In genomic region chr10:122459586-122460273, GRCh38 we compare ENCODE assay signal across 16 cellular contexts. TPM values are rescaled to one million over a fixed set of nuclear protein-coding genes. Genes with fewer than 3 reads are reported as not detected.
DNase-seq lines count a peak whose midpoint lies in the region; TF ChIP-seq lines count a peak whose summit lies in the region.
"Had no signal": no experiment of that assay in that cellular context is flagged by ENCODE, and none has a peak within 500 bp of the region (broad histone marks: within the 10 kb centered on the region; RNA-seq: fewer than 3 reads in every experiment).

No MANE protein-coding gene starts in this region.

- CTCF ChIA-PET in MCF 10A (lab: Yijun Ruan, JAX) (interaction anchor here (0.8 kb wide), 1 partner anchor 257 kb away, joined by 4 read pairs; no protein-coding TSS in a partner anchor), mammary epithelial cell (lab: Charles Lee; ENCODE audit: low non-redundant PET) (no interaction called here)

- H3K27ac Mint-ChIP-seq in MCF 10A (ENCODE audit: low read depth, unreplicated experiment) = peak overlapping the region; percentile 22
- H3K27ac Mint-ChIP-seq: activated naive CD8-positive, alpha-beta T cell treated with anti-CD3 and anti-CD28 coated beads, Interleukin-2, amount 50 U/mL, for 24 hours had no signal

- peaks cover 34% of the 10 kb centered on the region for H3K79me2 ChIP-seq in mammary epithelial cell (ENCODE audit: insufficient read depth, low read length)

- intact Hi-C loops in MCF 10A (cut with micrococcal nuclease) = no loop called here
- intact Hi-C loops in mammary epithelial cell (cut with micrococcal nuclease) = loop anchor here (5.0 kb wide), 1 partner anchor 88 kb away; no protein-coding TSS in a partner anchor
- intact Hi-C loops in uterus (cut with DNase I; ENCODE audit: low total_unique reads) = no loop called here
- intact Hi-C loops in breast epithelium (cut with DNase I; ENCODE audit: low total_unique reads) = no loop called here

- WGBS in mammary epithelial cell (ENCODE audit: low coverage, missing lambda C conversion rate) = 66% methylated on average over 14 of the region's 14 CpGs

- no peak overlapping the region for H3K4me2 ChIP-seq in mammary epithelial cell (ENCODE audit: insufficient read depth, low read depth, low read length)

- no peaks in the 10 kb centered on the region for H3K9me3 ChIP-seq in mammary epithelial cell (replicated peaks; ENCODE audit: insufficient read depth, low read length)
- no peaks in the 10 kb centered on the region for H3K9me3 ChIP-seq in adipocyte (ENCODE audit: control insufficient read depth, low read length)
- no peaks in the 10 kb centered on the region for H3K9me3 ChIP-seq in uterus
- H3K9me3 ChIP-seq in breast epithelium = no peaks in the 10 kb centered on the region
- H3K9me3 ChIP-seq: neutrophil, upper lobe of left lung had no signal

- H2AFZ ChIP-seq in mammary epithelial cell (ENCODE audit: low read depth, low read length) = no peak overlapping the region

- H3K27ac ChIP-seq in mammary epithelial cell (ENCODE audit: insufficient read depth, low read depth, low read length) (no peak overlapping the region), uterus (peak overlapping the region; percentile 90 to 96), breast epithelium (peak overlapping the region in 1 of 2 donors; percentile 52)
- H3K27ac ChIP-seq: neutrophil, upper lobe of left lung had no signal

- H4K20me1 ChIP-seq in mammary epithelial cell (ENCODE audit: insufficient read depth, low read length) = no peaks in the 10 kb centered on the region

- BruUV-seq in MCF 10A (replicated peaks; lab: Mats Ljungman, UMichigan) (no TSS peak), mammary epithelial cell (replicated peaks; lab: Mats Ljungman, UMichigan) (no TSS peak)

- no peak for TF ChIP-seq POLR2A in uterus (IDR thresholded peaks at IDR 0.05)
- no peak for TF ChIP-seq POLR2A in breast epithelium (IDR thresholded peaks at IDR 0.05)

- no peaks in the 10 kb centered on the region for H3K27me3 ChIP-seq in mammary epithelial cell (ENCODE audit: insufficient read depth, low read length)
- H3K27me3 ChIP-seq in adipocyte (replicated peaks; ENCODE audit: control insufficient read depth, insufficient read depth, low read length) = no peaks in the 10 kb centered on the region
- H3K27me3 ChIP-seq in uterus = no peaks in the 10 kb centered on the region
- H3K27me3 ChIP-seq in breast epithelium = no peaks in the 10 kb centered on the region

- H3K4me1 ChIP-seq in mammary epithelial cell (ENCODE audit: insufficient read depth, low read length) (peaks cover 23% of the 10 kb centered on the region), adipocyte (ENCODE audit: control insufficient read depth, insufficient read depth, low read length) (peaks cover 25% of the 10 kb centered on the region), uterus (peaks cover 0 to 4% of the 10 kb centered on the region in 2 donors), breast epithelium (peaks cover 4 to 6% of the 10 kb centered on the region in 2 donors)

- H3K36me3 ChIP-seq in mammary epithelial cell (ENCODE audit: insufficient read depth, low read length) (peaks cover 4% of the 10 kb centered on the region), adipocyte (ENCODE audit: control insufficient read depth, insufficient read depth, low read length, severe bottlenecking) (no peaks in the 10 kb centered on the region), uterus (no peaks in the 10 kb centered on the region), breast epithelium (no peaks in the 10 kb centered on the region)
- H3K36me3 ChIP-seq: neutrophil, upper lobe of left lung had no signal

- no peak overlapping the region for H3K9ac ChIP-seq in mammary epithelial cell (ENCODE audit: insufficient read depth, low read length)
- H3K9ac ChIP-seq in adipocyte (ENCODE audit: low read length) = peak overlapping the region; percentile 84

- no peak overlapping the region for H3K4me3 Mint-ChIP-seq in MCF 10A (ENCODE audit: unreplicated experiment)

- DNase-seq in MCF 10A (ENCODE audit: unreplicated experiment) (no peak), mammary epithelial cell (no peak), adipocyte (ENCODE audit: low read depth) (peak; percentile 50), iris pigment epithelial cell (ENCODE audit: low read depth) (peak; percentile 85), uterus (peak in 1 of 2 donors; percentile 49), NCI-H1694 treated with DMSO at 0.1 percent for 48 hours (lab: John Stamatoyannopoulos, UW) (no peak), UCSD-AML1 (lab: John Stamatoyannopoulos, UW; ENCODE audit: unreplicated experiment) (no peak), breast epithelium (ENCODE audit: low spot score in 2 of 2) (no peak)
- DNase-seq: activated CD4-positive, CD25-positive, alpha-beta regulatory T cell; activated naive CD8-positive, alpha-beta T cell treated with anti-CD3 and anti-CD28 coated beads, Interleukin-2, amount 50 U/mL, for 24 hours; DND-41; NCI-H1436; stimulated activated CD4-positive, alpha-beta T cell treated with anti-CD3 and anti-CD28 coated beads, Interleukin-15, amount 100 ng/mL, for 24 hours had no signal

- TF ChIP-seq CTCF in MCF 10A (IDR thresholded peaks at IDR 0.05; ENCODE audit: unreplicated experiment) (no peak), mammary epithelial cell (conservative IDR thresholded peaks at IDR 0.05 in 1 of 2, IDR thresholded peaks at IDR 0.05 in 1 of 2; ENCODE audit: extremely low read depth in 1 of 2, insufficient read depth in 1 of 2, low read depth in 1 of 2, low read length in 2 of 2) (no peak), uterus (IDR thresholded peaks at IDR 0.05) (no peak), breast epithelium (IDR thresholded peaks at IDR 0.05) (no peak)

- in situ Hi-C loops in mammary epithelial cell (cut with MboI; ENCODE audit: low sequenced_read_pairs in 2 of 2) = loop anchor here in 1 of 2 donors (10.0 kb wide), 1 partner anchor 105 kb away; the partner anchor contains the start of gene DMBT1

- peaks cover 23% of the 10 kb centered on the region for H3K4me1 Mint-ChIP-seq in MCF 10A (ENCODE audit: insufficient read depth, unreplicated experiment)

- POLR2A ChIA-PET in MCF 10A (lab: Yijun Ruan, JAX) = interaction anchor here (1.3 kb wide), 1 partner anchor 13 kb away, joined by 5 read pairs; no protein-coding TSS in a partner anchor

- no peaks in the 10 kb centered on the region for H3K9me3 Mint-ChIP-seq in MCF 10A (ENCODE audit: unreplicated experiment)
- H3K9me3 Mint-ChIP-seq: activated naive CD8-positive, alpha-beta T cell treated with anti-CD3 and anti-CD28 coated beads, Interleukin-2, amount 50 U/mL, for 24 hours had no signal

- H3K4me3 ChIP-seq in mammary epithelial cell (replicated peaks in 1 of 3; ENCODE audit: insufficient read depth in 1 of 3, low read depth in 2 of 3, low read length in 3 of 3) (no peak overlapping the region), adipocyte (ENCODE audit: low read length) (no peak overlapping the region), uterus (no peak overlapping the region), breast epithelium (no peak overlapping the region)

- peaks cover 13% of the 10 kb centered on the region for H3K36me3 Mint-ChIP-seq in MCF 10A (ENCODE audit: insufficient read depth, unreplicated experiment)

- no peaks in the 10 kb centered on the region for H3K27me3 Mint-ChIP-seq in MCF 10A (ENCODE audit: insufficient read depth, unreplicated experiment)

- dilution Hi-C loops in mammary epithelial cell (cut with HindIII; ENCODE audit: low sequenced_read_pairs) = no loop called here

RNA-seq across cellular contexts. Expression of gene HTRA1, which starts 1.6 kb away (rescaled TPM):
- total RNA-seq in MCF 10A (2022) = 157 and 175 TPM in 2 replicates
- total RNA-seq in mammary epithelial cell = 100 to 1,000 TPM; 179 to 311 TPM
- polyA plus RNA-seq in mammary epithelial cell = 615 TPM
- polyA minus RNA-seq in mammary epithelial cell = 271 TPM
- 100 to 1,000 TPM in 3 of 4 donors, 10 to 100 TPM in 1; 98.3 to 153 (median 142) TPM for total RNA-seq in uterus
- 100 to 1,000 TPM; 116 to 347 (median 152) TPM for total RNA-seq in breast epithelium

RNA-seq across cellular contexts. Expression of gene ARMS2, which starts 5.3 kb away (rescaled TPM):
- total RNA-seq in MCF 10A (2022) = not detected in 2 replicates
- under 1 TPM in 1 of 2 donors, not detected in 1; 0.17 TPM for total RNA-seq in mammary epithelial cell
- not detected for polyA plus RNA-seq in mammary epithelial cell
- polyA minus RNA-seq in mammary epithelial cell = not detected
- not detected for total RNA-seq in uterus
- total RNA-seq in breast epithelium = not detected
- total RNA-seq: glomerular endothelial cell, upper lobe of left lung had no signal

Comparison
In these comparisons a context has a peak if more than half of its experiments do, and no peak if none do; other contexts are left out.
1. DNase-seq: peak in adipocyte (single experiment) and iris pigment epithelial cell (single experiment); none in MCF 10A (single experiment), mammary epithelial cell (single experiment), NCI-H1694 treated with DMSO at 0.1 percent for 48 hours (single experiment), UCSD-AML1 (single experiment) and breast epithelium (0 of 2).